Comparison of ENCODE assay signal across 20 cellular contexts in the genomic region with DNA sequence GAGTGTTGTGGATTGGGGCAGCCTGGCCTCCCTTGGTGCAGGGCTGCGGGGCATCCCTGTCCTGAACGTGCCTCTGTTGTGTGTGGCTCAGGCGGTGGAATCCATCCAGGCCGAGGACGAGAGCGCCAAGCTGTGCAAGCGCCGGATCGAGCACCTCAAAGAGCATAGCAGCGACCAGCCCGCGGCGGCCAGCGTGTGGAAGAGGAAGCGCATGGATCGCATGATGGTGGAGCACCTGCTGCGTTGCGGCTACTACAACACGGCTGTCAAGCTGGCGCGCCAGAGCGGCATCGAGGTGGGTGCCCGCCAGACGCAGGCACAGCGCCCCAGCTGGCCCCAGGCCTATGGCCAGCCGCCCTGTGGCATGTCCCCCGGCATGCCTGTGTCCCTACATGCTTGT. TPM values are rescaled to one million over a fixed set of nuclear protein-coding genes. Genes with fewer than 3 reads are reported as not detected.
A peak's percentile ranks its signal among the peaks of the same experiment; 100 is the strongest.
DNase-seq lines count a peak whose midpoint lies in the region; ATAC-seq and TF ChIP-seq lines count a peak whose summit lies in the region.
"Had no signal": no experiment of that assay in that cellular context is flagged by ENCODE, and none has a peak within 500 bp of the region (broad histone marks: within the 10 kb centered on the region; RNA-seq: fewer than 3 reads in every experiment).

No MANE protein-coding gene starts in this region.

- no peak for TF ChIP-seq CTCF in H9 (conservative IDR thresholded peaks at IDR 0.05)

- no peak overlapping the region for H3K4me3 ChIP-seq in mesenchymal stem cell (ENCODE audit: insufficient read depth in 1 of 2, low read depth in 1 of 2, low read length in 2 of 2)
- H3K4me3 ChIP-seq: BLaER1, MG63, SJSA1 had no signal

- 0 out of 4 replicates have a peak, but pooled peaks cover 0 to under 1% of the 10 kb centered on the region in 2 experiments for H3K4me1 Mint-ChIP-seq in H9

- no peak overlapping the region for H4K5ac ChIP-seq in H9 (ENCODE audit: insufficient read length, low read depth, low read length)

- peaks cover 52 to 80% (median 65%) of the 10 kb centered on the region in 3 experiments for H3K36me3 Mint-ChIP-seq in H9 (ENCODE audit: insufficient read depth in 1 of 3, low read depth in 3 of 3)

- H3K4ac ChIP-seq in H9 (ENCODE audit: low read depth, low read length) (no peak overlapping the region), mesenchymal stem cell (ENCODE audit: low read depth in 1 of 2, low read length in 2 of 2) (no peak overlapping the region)

- no peak for TF ChIP-seq POLR2A in GM18505 (IDR thresholded peaks at IDR 0.05; ENCODE audit: borderline replicate concordance, extremely low read depth, insufficient read depth, insufficient read length)

- H3K14ac ChIP-seq in H9 (ENCODE audit: insufficient read depth, low read length) (no peak overlapping the region), mesenchymal stem cell (ENCODE audit: low read length in 2 of 2) (no peak overlapping the region)

- intact Hi-C loops in left cardiac atrium (cut with DNase I) = no loop called here
- intact Hi-C loops in Right ventricle myocardium superior (cut with DNase I) = no loop called here

- H2BK12ac ChIP-seq in H9 (ENCODE audit: insufficient read length, low read depth, low read length) (no peak overlapping the region), mesenchymal stem cell (ENCODE audit: low read length in 2 of 2) (no peak overlapping the region)

- no peak overlapping the region for H3K27ac ChIP-seq in H9 (ENCODE audit: insufficient read length, low read depth, low read length)
- no peak overlapping the region for H3K27ac ChIP-seq in mesenchymal stem cell (ENCODE audit: low read length, poor library complexity, severe bottlenecking)
- H3K27ac ChIP-seq: BLaER1, SJSA1 had no signal

- no peak overlapping the region for H3K56ac ChIP-seq in H9 (ENCODE audit: insufficient read length, low read depth, low read length)

- no CpG with 5 or more reads among the region's 28 CpGs for WGBS in H9 (ENCODE audit: extremely low coverage, insufficient read length, low lambda C conversion rate)
- 95% methylated on average over 28 of the region's 28 CpGs for WGBS in mesenchymal stem cell

- H3K9me3 ChIP-seq in H9 (ENCODE audit: control insufficient read depth, low read depth, low read length) (no peaks in the 10 kb centered on the region), mesenchymal stem cell (ENCODE audit: control insufficient read depth, low read length) (no peaks in the 10 kb centered on the region)
- H3K9me3 ChIP-seq: MG63, SJSA1 had no signal

- no peak overlapping the region for H3T11ph ChIP-seq in H9 (ENCODE audit: low read length)

- DNase-seq in left cardiac atrium (peak; percentile 10), Right ventricle myocardium superior (no peak), H9 (peak; percentile 27), cerebellar cortex (ENCODE audit: low spot score) (peak; percentile 26), mesenchymal stem cell (no peak)
- DNase-seq: DMS153, KBM-7, MG63, NCI-H1105 treated with DMSO at 0.1 percent for 48 hours, NCI-H146, NCI-H1930, NCI-H446, NCI-H524 treated with DMSO at 0.1 percent for 48 hours, NCI-H774 had no signal

- H3K79me2 ChIP-seq in H9 (ENCODE audit: insufficient read depth, low read length) = peaks cover 6% of the 10 kb centered on the region

- H3K9me3 Mint-ChIP-seq in H9 = peaks cover 3 to 7% of the 10 kb centered on the region in 2 experiments; a peak in 3 of 5 replicates

- no peak overlapping the region for H4K91ac ChIP-seq in H9 (ENCODE audit: insufficient read length, low read depth, low read length)
- H4K91ac ChIP-seq in mesenchymal stem cell (ENCODE audit: low read length) = no peak overlapping the region

- H2AK5ac ChIP-seq in H9 (ENCODE audit: insufficient read length, low read length) (no peak overlapping the region), mesenchymal stem cell (ENCODE audit: low read length, severe bottlenecking) (no peak overlapping the region)

- H3K36me3 ChIP-seq in mesenchymal stem cell (ENCODE audit: control insufficient read depth in 1 of 2, insufficient read depth in 2 of 2, low read depth in 1 of 2, low read length in 2 of 2) = peaks cover 78 to 86% of the 10 kb centered on the region in 2 experiments

- no peak overlapping the region for H2AFZ ChIP-seq in H9 (ENCODE audit: low read length)
- H2AFZ ChIP-seq in mesenchymal stem cell (ENCODE audit: low read depth, low read length) = no peak overlapping the region

- peak overlapping the region in 2 of 3 experiments; percentile 61 to 74; a peak in 2 of 7 replicates for H3K27ac Mint-ChIP-seq in H9
- H3K27ac Mint-ChIP-seq: CD4-positive, CD25-positive, alpha-beta regulatory T cell had no signal

- no peak overlapping the region for H3K9ac ChIP-seq in H9 (ENCODE audit: extremely low read depth, insufficient read length, low read length)
- no peak overlapping the region for H3K9ac ChIP-seq in mesenchymal stem cell (ENCODE audit: low read length)
- H3K9ac ChIP-seq: BLaER1 had no signal

- no peak overlapping the region for H3K4me3 Mint-ChIP-seq in H9

- H4K20me1 ChIP-seq in H9 (ENCODE audit: control insufficient read depth, insufficient read depth, insufficient read length) = peaks cover 2% of the 10 kb centered on the region

- H3K79me1 ChIP-seq in H9 (ENCODE audit: insufficient read depth, low read depth, low read length, poor library complexity, severe bottlenecking) (peaks cover 17% of the 10 kb centered on the region), mesenchymal stem cell (replicated peaks; ENCODE audit: low read length, poor library complexity, severe bottlenecking) (peaks cover 51% of the 10 kb centered on the region)

- no peak for ATAC-seq in left cardiac atrium
- ATAC-seq in Right ventricle myocardium superior (ENCODE audit: poor library complexity) = no peak
- ATAC-seq in HG02970 (IDR thresholded peaks at IDR 0.05; ENCODE audit: low FRiP score, unreplicated experiment) = no peak
- ATAC-seq in GM18505 (IDR thresholded peaks at IDR 0.05; ENCODE audit: unreplicated experiment) = no peak
- no peak for ATAC-seq in GM21529 (IDR thresholded peaks at IDR 0.05; ENCODE audit: unreplicated experiment)

- H3K23me2 ChIP-seq in H9 (ENCODE audit: insufficient read length, low read depth, low read length, poor library complexity, severe bottlenecking) = no peaks in the 10 kb centered on the region

- H3K4me2 ChIP-seq in H9 (ENCODE audit: insufficient read depth, insufficient read length, low read length) (no peak overlapping the region), mesenchymal stem cell (ENCODE audit: low read length, poor library complexity, severe bottlenecking) (no peak overlapping the region)
- H3K4me2 ChIP-seq: BLaER1 had no signal

- H2BK120ac ChIP-seq in H9 (ENCODE audit: low read depth, low read length, poor library complexity, severe bottlenecking) = no peak overlapping the region
- no peak overlapping the region for H2BK120ac ChIP-seq in mesenchymal stem cell (ENCODE audit: low read depth, low read length)

- H3K27me3 ChIP-seq in H9 (ENCODE audit: insufficient read depth, low read length) (no peaks in the 10 kb centered on the region), mesenchymal stem cell (ENCODE audit: control insufficient read depth in 1 of 2, insufficient read depth in 1 of 2, low read length in 2 of 2) (no peaks in the 10 kb centered on the region)
- H3K27me3 ChIP-seq: BLaER1, MG63, SJSA1 had no signal

- no peaks in the 10 kb centered on the region for H3K27me3 Mint-ChIP-seq in H9 (ENCODE audit: low read depth)
- H3K27me3 Mint-ChIP-seq: CD4-positive, CD25-positive, alpha-beta regulatory T cell had no signal

- H3K23ac ChIP-seq in H9 (ENCODE audit: insufficient read length, low read depth, low read length) (no peak overlapping the region), mesenchymal stem cell (ENCODE audit: low read length in 2 of 2) (no peak overlapping the region)

- H3K18ac ChIP-seq in H9 (ENCODE audit: insufficient read length, low read depth, low read length) (no peak overlapping the region), mesenchymal stem cell (ENCODE audit: low read depth in 1 of 2, low read length in 2 of 2) (no peak overlapping the region)

- H2BK5ac ChIP-seq in H9 (ENCODE audit: insufficient read length, low read length) (no peak overlapping the region), mesenchymal stem cell (ENCODE audit: low read depth, low read length, poor library complexity, severe bottlenecking) (no peak overlapping the region)

- H4K8ac ChIP-seq in H9 (replicated peaks; ENCODE audit: insufficient read length, low read depth, low read length) = no peak overlapping the region
- peak overlapping the region; percentile 36 for H4K8ac ChIP-seq in mesenchymal stem cell (ENCODE audit: low read length)

- H2BK20ac ChIP-seq in H9 (ENCODE audit: low read depth, low read length, poor library complexity, severe bottlenecking) = no peak overlapping the region

- H3K4me1 ChIP-seq in H9 (ENCODE audit: insufficient read depth, low read length) (no peaks in the 10 kb centered on the region), mesenchymal stem cell (ENCODE audit: control insufficient read depth, insufficient read depth, low read depth, low read length) (peaks cover 12% of the 10 kb centered on the region)

- H2BK15ac ChIP-seq in H9 (ENCODE audit: low read depth, low read length) (no peak overlapping the region), mesenchymal stem cell (ENCODE audit: low read depth, poor library complexity, severe bottlenecking) (no peak overlapping the region)

RNA-seq across cellular contexts. Expression of a gene that starts 25.6 kb away (rescaled TPM):
- 10 to 100 TPM; 41.9 to 59.3 TPM for total RNA-seq in left cardiac atrium
- 50.3 TPM for total RNA-seq in Right ventricle myocardium superior
- 85.6 and 89.5 TPM in 2 replicates for total RNA-seq in H9 (2021)
- polyA plus RNA-seq in mesenchymal stem cell (2013, experiment 1 of 2) = 37.6 TPM
- 37.1 TPM for polyA plus RNA-seq in mesenchymal stem cell (2013, experiment 2 of 2)

RNA-seq across cellular contexts. Expression of a gene that starts 31.7 kb away (rescaled TPM):
- total RNA-seq in left cardiac atrium (1 to 10 TPM; 7.9 to 8.4 TPM), Right ventricle myocardium superior (6.7 TPM), H9 (2021) (15.9 and 18.3 TPM in 2 replicates)
- polyA plus RNA-seq in mesenchymal stem cell (2013, experiment 1 of 2) = 4.8 TPM
- polyA plus RNA-seq in mesenchymal stem cell (2013, experiment 2 of 2) = 4.3 TPM

Comparison
In these comparisons a context has a peak if more than half of its experiments do, and no peak if none do; other contexts are left out.
1. DNase-seq: peak in left cardiac atrium (single experiment), H9 (single experiment) and cerebellar cortex (single experiment); none in Right ventricle myocardium superior (single experiment) and mesenchymal stem cell (single experiment).